Comparison of ENCODE assay signal across 21 cellular contexts in the genomic region with DNA sequence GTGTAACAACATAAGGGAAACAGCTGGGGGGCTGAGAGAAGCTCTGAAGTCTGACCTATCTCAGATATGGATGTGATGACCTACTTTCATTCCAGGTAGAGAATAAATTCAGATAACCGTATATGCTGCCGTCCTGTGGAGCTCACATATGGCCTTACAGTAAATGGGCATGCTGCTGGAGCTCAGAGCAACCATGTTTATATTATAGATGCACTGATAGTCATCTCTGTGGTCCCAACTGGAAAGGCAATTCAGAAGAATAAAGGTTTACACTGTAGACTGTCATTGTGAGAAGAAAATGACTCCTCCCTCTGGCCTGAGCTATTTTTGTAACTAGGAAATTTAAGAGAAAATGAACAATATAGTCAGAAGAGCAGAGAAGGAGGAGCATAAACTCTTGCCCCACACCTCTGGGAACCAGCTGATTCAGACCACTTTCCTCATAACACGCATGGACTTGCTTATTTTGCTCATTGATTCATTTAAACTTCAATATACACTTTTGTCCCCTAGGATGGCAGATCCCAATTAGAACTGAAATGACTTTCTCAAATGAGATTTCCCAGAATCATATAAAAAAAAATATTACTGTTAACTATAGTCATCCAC.
"Had no signal": no experiment of that assay in that cellular context is flagged by ENCODE, and none has a peak within 500 bp of the region (broad histone marks: within the 10 kb centered on the region; RNA-seq: fewer than 3 reads in every experiment).

No MANE protein-coding gene starts in this region.

- H3K9me3 Mint-ChIP-seq: activated naive CD4-positive, alpha-beta T cell treated with anti-CD3 and anti-CD28 coated beads for 36 hours; activated T-cell treated with anti-CD3 and anti-CD28 coated beads, Interleukin-2, amount 50 U/mL, for 24 hours; activated T-helper 2 cell treated with anti-CD3 and anti-CD28 coated beads, Interferon-gamma antibody, Interleukin-2, Interleukin-4, amounts not matched to agents 10 μg/mL and 5 μg/mL and 100 μg/mL, durations not matched to agents 14 hours and 24 hours and 36 hours; natural killer cell treated with Interleukin-12 subunit alpha and Interleukin-12 subunit beta and Interleukin-15 and Interleukin-18, amount 100 ng/mL, for 72 hours; stimulated activated naive B cell treated with anti-CD40 and anti-IgM and Interleukin-4, amounts not matched to agents 10 μg/mL and 1 μg/mL and 100 μg/mL, for 72 hours had no signal

- H2AFZ ChIP-seq: parathyroid adenoma had no signal

- H3K4me1 Mint-ChIP-seq: activated CD4-positive, alpha-beta T cell treated with anti-CD3 and anti-CD28 coated beads, Interleukin-2, amount 10 ng/mL, durations not matched to agents 7 days and 5 days; stimulated activated naive B cell treated with anti-CD40 and anti-IgM and Interleukin-4, amounts not matched to agents 10 μg/mL and 1 μg/mL and 100 μg/mL, for 72 hours had no signal

- H3K4me1 ChIP-seq: esophagus muscularis mucosa, parathyroid adenoma, sigmoid colon, spleen, upper lobe of right lung had no signal

- ATAC-seq: activated CD4-positive, CD25-positive, alpha-beta regulatory T cell treated with anti-CD3 and anti-CD28 coated beads, Interleukin-2, amount 50 U/mL, for 24 hours; activated CD8-positive, alpha-beta T cell treated with anti-CD3 and anti-CD28 coated beads, Interleukin-2, amount 10 ng/mL, durations not matched to agents 7 days and 5 days; left lobe of liver; natural killer cell treated with Interleukin-12 subunit alpha and Interleukin-12 subunit beta and Interleukin-15 and Interleukin-18, amount 100 ng/mL, for 72 hours; stimulated activated naive B cell treated with anti-CD40 and anti-IgM and Interleukin-4, amounts not matched to agents 10 μg/mL and 1 μg/mL and 100 μg/mL, for 72 hours; upper lobe of right lung had no signal

- H3K36me3 Mint-ChIP-seq: mesothelial cell of epicardium; natural killer cell treated with Interleukin-12 subunit alpha and Interleukin-12 subunit beta and Interleukin-15 and Interleukin-18, amount 100 ng/mL, for 72 hours; stimulated activated naive B cell treated with anti-CD40 and anti-IgM and Interleukin-4, amounts not matched to agents 10 μg/mL and 1 μg/mL and 100 μg/mL, for 72 hours had no signal

- H3K4me3 ChIP-seq: esophagus muscularis mucosa, lung, sigmoid colon, spleen, upper lobe of right lung had no signal

- H3K9ac ChIP-seq: parathyroid adenoma had no signal

- H3K27ac ChIP-seq: brain microvascular endothelial cell, esophagus muscularis mucosa, parathyroid adenoma, sigmoid colon, spleen, upper lobe of right lung had no signal

- H3K9me3 ChIP-seq: esophagus muscularis mucosa, sigmoid colon, upper lobe of right lung had no signal

- DNase-seq: activated CD4-positive, alpha-beta T cell treated with anti-CD3 and anti-CD28 coated beads, Interleukin-2, amount 10 ng/mL, durations not matched to agents 7 days and 5 days; activated CD8-positive, alpha-beta T cell treated with anti-CD3 and anti-CD28 coated beads, Interleukin-2, amount 10 ng/mL, durations not matched to agents 7 days and 5 days; activated naive CD4-positive, alpha-beta T cell treated with anti-CD3 and anti-CD28 coated beads for 36 hours; activated T-cell treated with anti-CD3 and anti-CD28 coated beads, Interleukin-2, amount 50 U/mL, for 24 hours; brain microvascular endothelial cell; cortex of kidney; effector CD4-positive, alpha-beta T cell; kidney; sigmoid colon; spleen; stimulated activated naive B cell treated with anti-CD40 and anti-IgM and Interleukin-4, amounts not matched to agents 10 μg/mL and 1 μg/mL and 100 μg/mL, for 72 hours; T1000; upper lobe of right lung had no signal

- H3K27me3 ChIP-seq: brain microvascular endothelial cell, esophagus muscularis mucosa, sigmoid colon, upper lobe of right lung had no signal

- H3K4me3 Mint-ChIP-seq: activated CD4-positive, alpha-beta T cell treated with anti-CD3 and anti-CD28 coated beads, Interleukin-2, amount 10 ng/mL, durations not matched to agents 7 days and 5 days; activated CD8-positive, alpha-beta T cell treated with anti-CD3 and anti-CD28 coated beads, Interleukin-2, amount 10 ng/mL, durations not matched to agents 7 days and 5 days; activated naive CD4-positive, alpha-beta T cell treated with anti-CD3 and anti-CD28 coated beads for 36 hours; activated T-cell treated with anti-CD3 and anti-CD28 coated beads, Interleukin-2, amount 50 U/mL, for 24 hours; mesothelial cell of epicardium; natural killer cell treated with Interleukin-12 subunit alpha and Interleukin-12 subunit beta and Interleukin-15 and Interleukin-18, amount 100 ng/mL, for 72 hours; stimulated activated naive B cell treated with anti-CD40 and anti-IgM and Interleukin-4, amounts not matched to agents 10 μg/mL and 1 μg/mL and 100 μg/mL, for 72 hours had no signal

- H3K27ac Mint-ChIP-seq: activated CD4-positive, alpha-beta T cell treated with anti-CD3 and anti-CD28 coated beads, Interleukin-2, amount 10 ng/mL, durations not matched to agents 7 days and 5 days; activated CD8-positive, alpha-beta T cell treated with anti-CD3 and anti-CD28 coated beads, Interleukin-2, amount 10 ng/mL, durations not matched to agents 7 days and 5 days; activated naive CD4-positive, alpha-beta T cell treated with anti-CD3 and anti-CD28 coated beads for 36 hours; activated T-cell treated with anti-CD3 and anti-CD28 coated beads, Interleukin-2, amount 50 U/mL, for 24 hours; activated T-helper 2 cell treated with anti-CD3 and anti-CD28 coated beads, Interferon-gamma antibody, Interleukin-2, Interleukin-4, amounts not matched to agents 10 μg/mL and 5 μg/mL and 100 μg/mL, durations not matched to agents 14 hours and 24 hours and 36 hours; mesothelial cell of epicardium; natural killer cell treated with Interleukin-12 subunit alpha and Interleukin-12 subunit beta and Interleukin-15 and Interleukin-18, amount 100 ng/mL, for 72 hours; stimulated activated naive B cell treated with anti-CD40 and anti-IgM and Interleukin-4, amounts not matched to agents 10 μg/mL and 1 μg/mL and 100 μg/mL, for 72 hours had no signal

- H3K79me2 ChIP-seq: parathyroid adenoma had no signal

- H3K36me3 ChIP-seq: brain microvascular endothelial cell, esophagus muscularis mucosa, sigmoid colon, spleen, upper lobe of right lung had no signal
